In the genomic region with DNA sequence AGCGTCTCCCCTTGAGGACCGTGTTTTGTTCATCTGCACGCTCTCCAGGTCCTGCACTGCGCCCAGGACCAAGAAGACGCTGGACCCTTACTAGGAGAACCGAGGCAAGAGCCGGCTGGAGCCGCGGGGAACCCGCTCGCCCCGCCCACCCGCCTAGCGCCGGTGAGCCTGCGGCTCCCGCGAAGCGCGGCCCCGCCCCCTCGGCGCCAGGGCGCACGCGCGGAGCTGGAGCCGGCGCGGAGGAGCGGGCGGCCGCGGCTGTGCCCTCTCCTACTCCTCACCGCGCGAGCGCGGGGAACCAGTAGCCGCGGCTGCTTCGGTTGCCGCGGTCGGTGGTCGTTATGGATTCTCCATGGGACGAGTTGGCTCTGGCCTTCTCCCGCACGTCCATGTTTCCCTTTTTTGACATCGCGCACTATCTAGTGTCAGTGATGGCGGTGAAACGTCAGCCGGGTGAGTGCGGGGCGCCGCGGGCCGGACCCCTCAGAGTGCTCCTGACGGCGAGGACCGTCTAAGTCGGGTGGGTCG, we compare ENCODE assay signal across 1 cellular context.
TF ChIP-seq lines count a peak whose summit lies in the region.

A gene with protein sequence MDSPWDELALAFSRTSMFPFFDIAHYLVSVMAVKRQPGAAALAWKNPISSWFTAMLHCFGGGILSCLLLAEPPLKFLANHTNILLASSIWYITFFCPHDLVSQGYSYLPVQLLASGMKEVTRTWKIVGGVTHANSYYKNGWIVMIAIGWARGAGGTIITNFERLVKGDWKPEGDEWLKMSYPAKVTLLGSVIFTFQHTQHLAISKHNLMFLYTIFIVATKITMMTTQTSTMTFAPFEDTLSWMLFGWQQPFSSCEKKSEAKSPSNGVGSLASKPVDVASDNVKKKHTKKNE (plus strand): TSS at position 222 of the 528 bp plus-strand sequence. CDS start 120 bp downstream, at position 342.

TF ChIP-seq in HepG2, 621 proteins besides CTCF, POLR2A, EP300 and RAD21 (continued from another document and continues in another):
- TF ChIP-seq, protein P1, sequence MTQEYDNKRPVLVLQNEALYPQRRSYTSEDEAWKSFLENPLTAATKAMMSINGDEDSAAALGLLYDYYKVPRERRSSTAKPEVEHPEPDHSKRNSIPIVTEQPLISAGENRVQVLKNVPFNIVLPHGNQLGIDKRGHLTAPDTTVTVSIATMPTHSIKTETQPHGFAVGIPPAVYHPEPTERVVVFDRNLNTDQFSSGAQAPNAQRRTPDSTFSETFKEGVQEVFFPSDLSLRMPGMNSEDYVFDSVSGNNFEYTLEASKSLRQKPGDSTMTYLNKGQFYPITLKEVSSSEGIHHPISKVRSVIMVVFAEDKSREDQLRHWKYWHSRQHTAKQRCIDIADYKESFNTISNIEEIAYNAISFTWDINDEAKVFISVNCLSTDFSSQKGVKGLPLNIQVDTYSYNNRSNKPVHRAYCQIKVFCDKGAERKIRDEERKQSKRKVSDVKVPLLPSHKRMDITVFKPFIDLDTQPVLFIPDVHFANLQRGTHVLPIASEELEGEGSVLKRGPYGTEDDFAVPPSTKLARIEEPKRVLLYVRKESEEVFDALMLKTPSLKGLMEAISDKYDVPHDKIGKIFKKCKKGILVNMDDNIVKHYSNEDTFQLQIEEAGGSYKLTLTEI (CRISPR knock-in tag; conservative IDR thresholded peaks at IDR 0.05), result no peak
- TF ChIP-seq, protein P2, sequence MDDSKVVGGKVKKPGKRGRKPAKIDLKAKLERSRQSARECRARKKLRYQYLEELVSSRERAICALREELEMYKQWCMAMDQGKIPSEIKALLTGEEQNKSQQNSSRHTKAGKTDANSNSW (CRISPR knock-in tag; IDR thresholded peaks at IDR 0.05; ENCODE audit: borderline replicate concordance), result no peak
- TF ChIP-seq ZNF3 (CRISPR knock-in tag; IDR thresholded peaks at IDR 0.05), result no peak
- TF ChIP-seq ZNF326 (CRISPR knock-in tag; IDR thresholded peaks at IDR 0.05; ENCODE audit: borderline replicate concordance), result no peak
- no peak for TF ChIP-seq TCF7L2 (IDR thresholded peaks at IDR 0.05; ENCODE audit: low read depth, low read length)
- TF ChIP-seq, protein P3, sequence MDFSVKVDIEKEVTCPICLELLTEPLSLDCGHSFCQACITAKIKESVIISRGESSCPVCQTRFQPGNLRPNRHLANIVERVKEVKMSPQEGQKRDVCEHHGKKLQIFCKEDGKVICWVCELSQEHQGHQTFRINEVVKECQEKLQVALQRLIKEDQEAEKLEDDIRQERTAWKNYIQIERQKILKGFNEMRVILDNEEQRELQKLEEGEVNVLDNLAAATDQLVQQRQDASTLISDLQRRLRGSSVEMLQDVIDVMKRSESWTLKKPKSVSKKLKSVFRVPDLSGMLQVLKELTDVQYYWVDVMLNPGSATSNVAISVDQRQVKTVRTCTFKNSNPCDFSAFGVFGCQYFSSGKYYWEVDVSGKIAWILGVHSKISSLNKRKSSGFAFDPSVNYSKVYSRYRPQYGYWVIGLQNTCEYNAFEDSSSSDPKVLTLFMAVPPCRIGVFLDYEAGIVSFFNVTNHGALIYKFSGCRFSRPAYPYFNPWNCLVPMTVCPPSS (IDR thresholded peaks at IDR 0.05), result no peak
- TF ChIP-seq ZNF382 (CRISPR knock-in tag; IDR thresholded peaks at IDR 0.05; ENCODE audit: borderline replicate concordance), result no peak
- no peak for TF ChIP-seq CHD4 (IDR thresholded peaks at IDR 0.05; ENCODE audit: borderline replicate concordance, low read length)
- no peak for TF ChIP-seq ELF1 (CRISPR knock-in tag; IDR thresholded peaks at IDR 0.05)
- no peak for TF ChIP-seq SP1 (IDR thresholded peaks at IDR 0.05)
- no peak for TF ChIP-seq SP1 (CRISPR knock-in tag; IDR thresholded peaks at IDR 0.05)
- TF ChIP-seq ZFY (CRISPR knock-in tag; IDR thresholded peaks at IDR 0.05), result peak; percentile 65
- TF ChIP-seq, protein P4, sequence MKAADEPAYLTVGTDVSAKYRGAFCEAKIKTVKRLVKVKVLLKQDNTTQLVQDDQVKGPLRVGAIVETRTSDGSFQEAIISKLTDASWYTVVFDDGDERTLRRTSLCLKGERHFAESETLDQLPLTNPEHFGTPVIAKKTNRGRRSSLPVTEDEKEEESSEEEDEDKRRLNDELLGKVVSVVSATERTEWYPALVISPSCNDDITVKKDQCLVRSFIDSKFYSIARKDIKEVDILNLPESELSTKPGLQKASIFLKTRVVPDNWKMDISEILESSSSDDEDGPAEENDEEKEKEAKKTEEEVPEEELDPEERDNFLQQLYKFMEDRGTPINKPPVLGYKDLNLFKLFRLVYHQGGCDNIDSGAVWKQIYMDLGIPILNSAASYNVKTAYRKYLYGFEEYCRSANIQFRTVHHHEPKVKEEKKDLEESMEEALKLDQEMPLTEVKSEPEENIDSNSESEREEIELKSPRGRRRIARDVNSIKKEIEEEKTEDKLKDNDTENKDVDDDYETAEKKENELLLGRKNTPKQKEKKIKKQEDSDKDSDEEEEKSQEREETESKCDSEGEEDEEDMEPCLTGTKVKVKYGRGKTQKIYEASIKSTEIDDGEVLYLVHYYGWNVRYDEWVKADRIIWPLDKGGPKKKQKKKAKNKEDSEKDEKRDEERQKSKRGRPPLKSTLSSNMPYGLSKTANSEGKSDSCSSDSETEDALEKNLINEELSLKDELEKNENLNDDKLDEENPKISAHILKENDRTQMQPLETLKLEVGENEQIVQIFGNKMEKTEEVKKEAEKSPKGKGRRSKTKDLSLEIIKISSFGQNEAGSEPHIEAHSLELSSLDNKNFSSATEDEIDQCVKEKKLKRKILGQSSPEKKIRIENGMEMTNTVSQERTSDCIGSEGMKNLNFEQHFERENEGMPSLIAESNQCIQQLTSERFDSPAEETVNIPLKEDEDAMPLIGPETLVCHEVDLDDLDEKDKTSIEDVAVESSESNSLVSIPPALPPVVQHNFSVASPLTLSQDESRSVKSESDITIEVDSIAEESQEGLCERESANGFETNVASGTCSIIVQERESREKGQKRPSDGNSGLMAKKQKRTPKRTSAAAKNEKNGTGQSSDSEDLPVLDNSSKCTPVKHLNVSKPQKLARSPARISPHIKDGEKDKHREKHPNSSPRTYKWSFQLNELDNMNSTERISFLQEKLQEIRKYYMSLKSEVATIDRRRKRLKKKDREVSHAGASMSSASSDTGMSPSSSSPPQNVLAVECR (CRISPR knock-in tag; IDR thresholded peaks at IDR 0.05; ENCODE audit: borderline replicate concordance), result no peak; the same call in 1 of the 2 replicates
- 0 out of 2 replicates have a peak, but pooled peaks have one; percentile 18 for TF ChIP-seq MXD4 (CRISPR knock-in tag; IDR thresholded peaks at IDR 0.05)
- TF ChIP-seq JUNB (CRISPR knock-in tag; IDR thresholded peaks at IDR 0.05; ENCODE audit: borderline replicate concordance), result no peak
- TF ChIP-seq, protein P5, sequence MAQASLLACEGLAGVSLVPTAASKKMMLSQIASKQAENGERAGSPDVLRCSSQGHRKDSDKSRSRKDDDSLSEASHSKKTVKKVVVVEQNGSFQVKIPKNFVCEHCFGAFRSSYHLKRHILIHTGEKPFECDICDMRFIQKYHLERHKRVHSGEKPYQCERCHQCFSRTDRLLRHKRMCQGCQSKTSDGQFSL (CRISPR knock-in tag; IDR thresholded peaks at IDR 0.05), result no peak
- TF ChIP-seq MEF2D (CRISPR knock-in tag; IDR thresholded peaks at IDR 0.05), result no peak
- TF ChIP-seq ZNF616 (CRISPR knock-in tag; IDR thresholded peaks at IDR 0.05; ENCODE audit: low read depth), result no peak
- TF ChIP-seq, protein P6, sequence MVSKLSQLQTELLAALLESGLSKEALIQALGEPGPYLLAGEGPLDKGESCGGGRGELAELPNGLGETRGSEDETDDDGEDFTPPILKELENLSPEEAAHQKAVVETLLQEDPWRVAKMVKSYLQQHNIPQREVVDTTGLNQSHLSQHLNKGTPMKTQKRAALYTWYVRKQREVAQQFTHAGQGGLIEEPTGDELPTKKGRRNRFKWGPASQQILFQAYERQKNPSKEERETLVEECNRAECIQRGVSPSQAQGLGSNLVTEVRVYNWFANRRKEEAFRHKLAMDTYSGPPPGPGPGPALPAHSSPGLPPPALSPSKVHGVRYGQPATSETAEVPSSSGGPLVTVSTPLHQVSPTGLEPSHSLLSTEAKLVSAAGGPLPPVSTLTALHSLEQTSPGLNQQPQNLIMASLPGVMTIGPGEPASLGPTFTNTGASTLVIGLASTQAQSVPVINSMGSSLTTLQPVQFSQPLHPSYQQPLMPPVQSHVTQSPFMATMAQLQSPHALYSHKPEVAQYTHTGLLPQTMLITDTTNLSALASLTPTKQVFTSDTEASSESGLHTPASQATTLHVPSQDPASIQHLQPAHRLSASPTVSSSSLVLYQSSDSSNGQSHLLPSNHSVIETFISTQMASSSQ (IDR thresholded peaks at IDR 0.05; ENCODE audit: low read depth), result no peak
- TF ChIP-seq, protein P6 (CRISPR knock-in tag; IDR thresholded peaks at IDR 0.05; ENCODE audit: borderline replicate concordance), result no peak
- TF ChIP-seq, protein P7, sequence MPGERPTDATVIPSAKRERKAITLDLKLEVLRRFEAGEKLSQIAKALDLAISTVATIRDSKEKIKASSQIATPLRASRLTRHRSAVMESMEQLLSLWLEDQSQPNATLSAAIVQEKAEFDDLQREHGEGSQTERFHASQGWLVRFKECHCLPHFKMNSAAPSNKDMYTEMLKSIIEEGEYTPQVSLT (CRISPR knock-in tag; IDR thresholded peaks at IDR 0.05; ENCODE audit: borderline replicate concordance, low read depth), result no peak
- no peak for TF ChIP-seq ZNF451 (CRISPR knock-in tag; IDR thresholded peaks at IDR 0.05)
- TF ChIP-seq, protein P8, sequence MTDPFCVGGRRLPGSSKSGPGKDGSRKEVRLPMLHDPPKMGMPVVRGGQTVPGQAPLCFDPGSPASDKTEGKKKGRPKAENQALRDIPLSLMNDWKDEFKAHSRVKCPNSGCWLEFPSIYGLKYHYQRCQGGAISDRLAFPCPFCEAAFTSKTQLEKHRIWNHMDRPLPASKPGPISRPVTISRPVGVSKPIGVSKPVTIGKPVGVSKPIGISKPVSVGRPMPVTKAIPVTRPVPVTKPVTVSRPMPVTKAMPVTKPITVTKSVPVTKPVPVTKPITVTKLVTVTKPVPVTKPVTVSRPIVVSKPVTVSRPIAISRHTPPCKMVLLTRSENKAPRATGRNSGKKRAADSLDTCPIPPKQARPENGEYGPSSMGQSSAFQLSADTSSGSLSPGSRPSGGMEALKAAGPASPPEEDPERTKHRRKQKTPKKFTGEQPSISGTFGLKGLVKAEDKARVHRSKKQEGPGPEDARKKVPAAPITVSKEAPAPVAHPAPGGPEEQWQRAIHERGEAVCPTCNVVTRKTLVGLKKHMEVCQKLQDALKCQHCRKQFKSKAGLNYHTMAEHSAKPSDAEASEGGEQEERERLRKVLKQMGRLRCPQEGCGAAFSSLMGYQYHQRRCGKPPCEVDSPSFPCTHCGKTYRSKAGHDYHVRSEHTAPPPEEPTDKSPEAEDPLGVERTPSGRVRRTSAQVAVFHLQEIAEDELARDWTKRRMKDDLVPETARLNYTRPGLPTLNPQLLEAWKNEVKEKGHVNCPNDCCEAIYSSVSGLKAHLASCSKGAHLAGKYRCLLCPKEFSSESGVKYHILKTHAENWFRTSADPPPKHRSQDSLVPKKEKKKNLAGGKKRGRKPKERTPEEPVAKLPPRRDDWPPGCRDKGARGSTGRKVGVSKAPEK (CRISPR knock-in tag; IDR thresholded peaks at IDR 0.05; ENCODE audit: borderline replicate concordance), result no peak
- TF ChIP-seq, protein P9, sequence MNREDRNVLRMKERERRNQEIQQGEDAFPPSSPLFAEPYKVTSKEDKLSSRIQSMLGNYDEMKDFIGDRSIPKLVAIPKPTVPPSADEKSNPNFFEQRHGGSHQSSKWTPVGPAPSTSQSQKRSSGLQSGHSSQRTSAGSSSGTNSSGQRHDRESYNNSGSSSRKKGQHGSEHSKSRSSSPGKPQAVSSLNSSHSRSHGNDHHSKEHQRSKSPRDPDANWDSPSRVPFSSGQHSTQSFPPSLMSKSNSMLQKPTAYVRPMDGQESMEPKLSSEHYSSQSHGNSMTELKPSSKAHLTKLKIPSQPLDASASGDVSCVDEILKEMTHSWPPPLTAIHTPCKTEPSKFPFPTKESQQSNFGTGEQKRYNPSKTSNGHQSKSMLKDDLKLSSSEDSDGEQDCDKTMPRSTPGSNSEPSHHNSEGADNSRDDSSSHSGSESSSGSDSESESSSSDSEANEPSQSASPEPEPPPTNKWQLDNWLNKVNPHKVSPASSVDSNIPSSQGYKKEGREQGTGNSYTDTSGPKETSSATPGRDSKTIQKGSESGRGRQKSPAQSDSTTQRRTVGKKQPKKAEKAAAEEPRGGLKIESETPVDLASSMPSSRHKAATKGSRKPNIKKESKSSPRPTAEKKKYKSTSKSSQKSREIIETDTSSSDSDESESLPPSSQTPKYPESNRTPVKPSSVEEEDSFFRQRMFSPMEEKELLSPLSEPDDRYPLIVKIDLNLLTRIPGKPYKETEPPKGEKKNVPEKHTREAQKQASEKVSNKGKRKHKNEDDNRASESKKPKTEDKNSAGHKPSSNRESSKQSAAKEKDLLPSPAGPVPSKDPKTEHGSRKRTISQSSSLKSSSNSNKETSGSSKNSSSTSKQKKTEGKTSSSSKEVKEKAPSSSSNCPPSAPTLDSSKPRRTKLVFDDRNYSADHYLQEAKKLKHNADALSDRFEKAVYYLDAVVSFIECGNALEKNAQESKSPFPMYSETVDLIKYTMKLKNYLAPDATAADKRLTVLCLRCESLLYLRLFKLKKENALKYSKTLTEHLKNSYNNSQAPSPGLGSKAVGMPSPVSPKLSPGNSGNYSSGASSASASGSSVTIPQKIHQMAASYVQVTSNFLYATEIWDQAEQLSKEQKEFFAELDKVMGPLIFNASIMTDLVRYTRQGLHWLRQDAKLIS (CRISPR knock-in tag; IDR thresholded peaks at IDR 0.05), result no peak
- TF ChIP-seq ZFP62 (CRISPR knock-in tag; IDR thresholded peaks at IDR 0.05), result no peak
- TF ChIP-seq SOX6 (IDR thresholded peaks at IDR 0.05), result no peak
- no peak; the same call in 1 of the 2 replicates for TF ChIP-seq SOX6 (CRISPR knock-in tag; IDR thresholded peaks at IDR 0.05)
- no peak for TF ChIP-seq ZNF333 (CRISPR knock-in tag; IDR thresholded peaks at IDR 0.05; ENCODE audit: borderline replicate concordance)
- no peak for TF ChIP-seq DMAP1 (CRISPR knock-in tag; IDR thresholded peaks at IDR 0.05)
- no peak for TF ChIP-seq KDM1A (CRISPR knock-in tag; IDR thresholded peaks at IDR 0.05)
- TF ChIP-seq, protein P10, sequence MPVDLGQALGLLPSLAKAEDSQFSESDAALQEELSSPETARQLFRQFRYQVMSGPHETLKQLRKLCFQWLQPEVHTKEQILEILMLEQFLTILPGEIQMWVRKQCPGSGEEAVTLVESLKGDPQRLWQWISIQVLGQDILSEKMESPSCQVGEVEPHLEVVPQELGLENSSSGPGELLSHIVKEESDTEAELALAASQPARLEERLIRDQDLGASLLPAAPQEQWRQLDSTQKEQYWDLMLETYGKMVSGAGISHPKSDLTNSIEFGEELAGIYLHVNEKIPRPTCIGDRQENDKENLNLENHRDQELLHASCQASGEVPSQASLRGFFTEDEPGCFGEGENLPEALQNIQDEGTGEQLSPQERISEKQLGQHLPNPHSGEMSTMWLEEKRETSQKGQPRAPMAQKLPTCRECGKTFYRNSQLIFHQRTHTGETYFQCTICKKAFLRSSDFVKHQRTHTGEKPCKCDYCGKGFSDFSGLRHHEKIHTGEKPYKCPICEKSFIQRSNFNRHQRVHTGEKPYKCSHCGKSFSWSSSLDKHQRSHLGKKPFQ (CRISPR knock-in tag; IDR thresholded peaks at IDR 0.05; ENCODE audit: insufficient replicate concordance), result no peak
